Comparison of ENCODE assay signal across 27 cellular contexts in genomic region chr21:37101384-37101783, GRCh38.
"Had no signal": no experiment of that assay in that cellular context is flagged by ENCODE, and none has a peak within 500 bp of the region (broad histone marks: within the 10 kb centered on the region; RNA-seq: fewer than 3 reads in every experiment).

No MANE protein-coding gene starts in this region.

- DNase-seq: activated CD4-positive, alpha-beta T cell treated with anti-CD3 and anti-CD28 coated beads for 36 hours; activated CD4-positive, alpha-beta T cell treated with anti-CD3 and anti-CD28 coated beads, Interleukin-2, amount 50 U/mL, for 48 hours; activated gamma-delta T cell treated with Interleukin-2 at 50 U/mL for 16 hours; activated T-cell treated with anti-CD3 and anti-CD28 coated beads for 4 hours; amygdala; body of pancreas; central memory CD4-positive, alpha-beta T cell; heart left ventricle; left ventricle myocardium inferior; naive thymus-derived CD8-positive, alpha-beta T cell; pancreas; right lobe of liver; small intestine; stimulated activated CD4-positive, alpha-beta T cell treated with anti-CD3 and anti-CD28 coated beads, Interleukin-15, amount 100 ng/mL, for 24 hours; stimulated activated CD4-positive, alpha-beta T cell treated with anti-CD3 and anti-CD28 coated beads, Interleukin-2, amount 100 ng/mL, for 48 hours; stimulated activated naive CD8-positive, alpha-beta T cell treated with anti-CD3 and anti-CD28 coated beads, Interleukin-15, amount 100 ng/mL, for 72 hours; SW 1271; transverse colon; uterus had no signal

- H3K4me1 Mint-ChIP-seq: activated CD4-positive, alpha-beta T cell treated with anti-CD3 and anti-CD28 coated beads for 36 hours; memory B cell; stimulated activated naive CD8-positive, alpha-beta T cell treated with anti-CD3 and anti-CD28 coated beads, Interleukin-15, amount 100 ng/mL, for 72 hours; WTC11 had no signal

- ATAC-seq: activated CD4-positive, alpha-beta T cell treated with anti-CD3 and anti-CD28 coated beads for 36 hours; activated naive CD4-positive, alpha-beta T cell treated with anti-CD3 and anti-CD28 coated beads, Interleukin-2, amount 50 U/mL, for 72 hours; body of pancreas; esophagus mucosa; heart left ventricle; naive thymus-derived CD8-positive, alpha-beta T cell; pancreas; right lobe of liver; stimulated activated naive CD8-positive, alpha-beta T cell treated with anti-CD3 and anti-CD28 coated beads, Interleukin-15, amount 100 ng/mL, for 72 hours; WTC11 had no signal

- H3K4me3 Mint-ChIP-seq: activated CD4-positive, alpha-beta T cell treated with anti-CD3 and anti-CD28 coated beads for 36 hours; activated T-helper 1 cell treated with anti-CD3 and anti-CD28 coated beads, Interleukin-12 subunit alpha, Interleukin-12 subunit beta, Interleukin-2, Interleukin-4 antibody, amounts not matched to agents 30 ng/mL and 10 ng/mL and 1 ng/mL, durations not matched to agents 14 hours and 24 hours and 36 hours; memory B cell; naive thymus-derived CD8-positive, alpha-beta T cell; stimulated activated naive CD8-positive, alpha-beta T cell treated with anti-CD3 and anti-CD28 coated beads, Interleukin-15, amount 100 ng/mL, for 72 hours; WTC11 had no signal

- H3K4me3 ChIP-seq: body of pancreas, coronary artery, heart left ventricle, left ventricle myocardium inferior, pancreas, right lobe of liver, suprapubic skin, transverse colon, uterus had no signal

- FAIRE-seq: small intestine had no signal

- H3K27me3 Mint-ChIP-seq: activated CD4-positive, alpha-beta T cell treated with anti-CD3 and anti-CD28 coated beads for 36 hours; memory B cell; naive thymus-derived CD8-positive, alpha-beta T cell; stimulated activated naive CD8-positive, alpha-beta T cell treated with anti-CD3 and anti-CD28 coated beads, Interleukin-15, amount 100 ng/mL, for 72 hours had no signal

- H3K9me3 Mint-ChIP-seq: activated T-helper 1 cell treated with anti-CD3 and anti-CD28 coated beads, Interleukin-12 subunit alpha, Interleukin-12 subunit beta, Interleukin-2, Interleukin-4 antibody, amounts not matched to agents 30 ng/mL and 10 ng/mL and 1 ng/mL, durations not matched to agents 14 hours and 24 hours and 36 hours; naive thymus-derived CD8-positive, alpha-beta T cell; stimulated activated naive CD8-positive, alpha-beta T cell treated with anti-CD3 and anti-CD28 coated beads, Interleukin-15, amount 100 ng/mL, for 72 hours had no signal

- H3K36me3 ChIP-seq: uterus had no signal

- H3K27me3 ChIP-seq: body of pancreas, heart left ventricle, neutrophil, pancreas, right lobe of liver, suprapubic skin, transverse colon, uterus had no signal

- H3K27ac Mint-ChIP-seq: activated CD4-positive, alpha-beta T cell treated with anti-CD3 and anti-CD28 coated beads for 36 hours; activated naive CD4-positive, alpha-beta T cell treated with anti-CD3 and anti-CD28 coated beads, Interleukin-2, amount 50 U/mL, for 72 hours; activated T-helper 1 cell treated with anti-CD3 and anti-CD28 coated beads, Interleukin-12 subunit alpha, Interleukin-12 subunit beta, Interleukin-2, Interleukin-4 antibody, amounts not matched to agents 30 ng/mL and 10 ng/mL and 1 ng/mL, durations not matched to agents 14 hours and 24 hours and 36 hours; memory B cell; stimulated activated naive CD8-positive, alpha-beta T cell treated with anti-CD3 and anti-CD28 coated beads, Interleukin-15, amount 100 ng/mL, for 72 hours; WTC11 had no signal
